ENCODE assay signal across 8 cellular contexts in the genomic region with DNA sequence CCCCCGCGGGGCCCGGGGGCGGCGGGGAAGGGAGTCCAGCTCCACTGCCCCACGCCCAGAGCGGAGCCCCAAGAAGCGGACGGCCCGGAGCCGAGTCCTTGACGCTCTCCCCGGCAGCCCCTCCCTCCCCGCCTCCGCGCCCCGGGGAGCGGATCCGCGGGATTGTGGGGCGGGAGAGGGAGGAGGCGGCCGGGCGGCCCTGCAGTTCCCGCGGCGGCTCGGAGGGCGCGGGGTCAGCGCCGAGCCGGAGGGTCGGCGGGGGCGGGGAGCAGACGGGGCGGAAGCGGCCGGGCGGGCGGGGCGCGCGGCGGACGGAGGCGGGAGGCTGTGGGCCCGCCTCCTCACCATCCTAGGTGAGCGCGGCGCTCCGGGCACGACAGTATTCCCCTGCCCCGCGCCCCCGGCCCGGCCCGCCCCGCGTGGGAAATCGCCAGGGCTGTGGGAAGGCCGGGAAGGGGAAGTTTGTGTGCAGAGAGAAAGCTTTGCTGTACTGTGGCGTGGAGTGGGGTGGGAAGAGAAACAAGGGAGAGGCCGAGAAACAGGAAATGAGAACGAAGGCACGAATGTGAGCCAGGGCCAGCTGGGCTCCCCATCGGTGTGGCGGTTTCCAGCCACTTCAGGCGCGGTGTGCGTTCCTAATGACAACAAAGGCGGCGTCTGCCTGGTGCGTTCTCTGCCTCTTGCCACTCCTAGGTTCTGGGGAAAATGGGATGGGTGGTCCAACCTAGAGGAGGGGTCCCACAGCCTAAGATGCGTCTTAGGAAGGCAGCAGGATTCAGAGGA. TPM values are rescaled to one million over a fixed set of nuclear protein-coding genes. Genes with fewer than 3 reads are reported as not detected.
A peak's percentile ranks its signal among the peaks of the same experiment; 100 is the strongest.
DNase-seq lines count a peak whose midpoint lies in the region; ATAC-seq and TF ChIP-seq lines count a peak whose summit lies in the region.

No MANE protein-coding gene starts in this region.

- no peaks in the 10 kb centered on the region for H3K27me3 ChIP-seq in AG04450 (ENCODE audit: control insufficient read depth, insufficient read depth, low read length)
- H3K27me3 ChIP-seq in duodenal mucosa (ENCODE audit: control insufficient read depth in 1 of 2, insufficient read depth in 2 of 2, low read length in 2 of 2): no peaks in the 10 kb centered on the region
- no peaks in the 10 kb centered on the region for H3K27me3 ChIP-seq in lung (ENCODE audit: control insufficient read depth, insufficient read depth)

- H3K4me1 Mint-ChIP-seq in activated CD4-positive, alpha-beta T cell treated with anti-CD3 and anti-CD28 coated beads, Interleukin-2, amount 10 ng/mL, durations not matched to agents 7 days and 5 days: peaks cover 19% of the 10 kb centered on the region

- TF ChIP-seq CTCF in AG04450 (IDR thresholded peaks at IDR 0.05; ENCODE audit: low read depth, low read length): no peak
- TF ChIP-seq CTCF in lung (IDR thresholded peaks at IDR 0.05; ENCODE audit: control extremely low read depth, extremely low read depth): no peak

- peaks cover 2% of the 10 kb centered on the region for H3K27me3 Mint-ChIP-seq in activated CD4-positive, alpha-beta T cell treated with anti-CD3 and anti-CD28 coated beads, Interleukin-2, amount 10 ng/mL, durations not matched to agents 7 days and 5 days

- H3K27ac ChIP-seq in AG04450 (ENCODE audit: low read depth, low read length) (peak overlapping the region; percentile 97), duodenal mucosa (ENCODE audit: low read depth, low read length) (peak overlapping the region; percentile 90), lung (ENCODE audit: low read depth in 1 of 2, low read length in 1 of 2) (peak overlapping the region; percentile 93 to 94)

- H3K36me3 ChIP-seq in duodenal mucosa (ENCODE audit: control insufficient read depth in 1 of 2, insufficient read depth in 2 of 2, low read length in 2 of 2) (no peaks in the 10 kb centered on the region), lung (ENCODE audit: control insufficient read depth in 2 of 2, insufficient read depth in 2 of 2, low read length in 2 of 2) (no peaks in the 10 kb centered on the region)

- peaks cover 3% of the 10 kb centered on the region; the same call in 1 of the 2 replicates for H3K9me3 ChIP-seq in AG04450 (ENCODE audit: control insufficient read depth, insufficient read depth, low read length)
- H3K9me3 ChIP-seq in duodenal mucosa (ENCODE audit: control insufficient read depth in 1 of 2, low read length in 2 of 2): no peaks in the 10 kb centered on the region
- H3K9me3 ChIP-seq in lung (ENCODE audit: control insufficient read depth in 2 of 2, insufficient read depth in 1 of 2, low read length in 1 of 2): no peaks in the 10 kb centered on the region

- peaks cover 14% of the 10 kb centered on the region for H3K36me3 Mint-ChIP-seq in activated CD4-positive, alpha-beta T cell treated with anti-CD3 and anti-CD28 coated beads, Interleukin-2, amount 10 ng/mL, durations not matched to agents 7 days and 5 days (ENCODE audit: low read depth)

- H3K27ac Mint-ChIP-seq in activated CD4-positive, alpha-beta T cell treated with anti-CD3 and anti-CD28 coated beads, Interleukin-2, amount 10 ng/mL, durations not matched to agents 7 days and 5 days: peak overlapping the region; percentile 80

- peak overlapping the region; percentile 55 to 63 for H3K9ac ChIP-seq in duodenal mucosa (ENCODE audit: low read depth in 1 of 2, low read length in 2 of 2)

- no peak overlapping the region for H3K4me3 Mint-ChIP-seq in activated CD4-positive, alpha-beta T cell treated with anti-CD3 and anti-CD28 coated beads, Interleukin-2, amount 10 ng/mL, durations not matched to agents 7 days and 5 days

- H3K4me3 ChIP-seq in AG04450 (ENCODE audit: low read depth, low read length) (peak overlapping the region; percentile 87), duodenal mucosa (ENCODE audit: low read depth in 1 of 2, low read length in 2 of 2) (peak overlapping the region; percentile 88 to 93), lung (peak overlapping the region; percentile 89)

- CTCF ChIA-PET in AG04450 (lab: Charles Lee): no interaction called here
- CTCF ChIA-PET in activated CD4-positive, alpha-beta T cell treated with anti-CD3 and anti-CD28 coated beads, Interleukin-2, amount 10 ng/mL, durations not matched to agents 7 days and 5 days (lab: Charles Lee): no interaction called here

- no peak for DNase-seq in AG04450 (ENCODE audit: low read depth, low spot score)
- DNase-seq in NCI-H2196 (lab: John Stamatoyannopoulos, UW; ENCODE audit: unreplicated experiment): peak; percentile 45
- peak; percentile 62 for DNase-seq in activated CD4-positive, alpha-beta T cell treated with anti-CD3 and anti-CD28 coated beads, Interleukin-2, amount 10 ng/mL, durations not matched to agents 7 days and 5 days
- DNase-seq in lung (ENCODE audit: low spot score): peak; percentile 53
- DNase-seq in stimulated activated CD8-positive, alpha-beta memory T cell treated with anti-CD3 and anti-CD28 coated beads, Interleukin-15, amount 100 ng/mL, for 1 hour (ENCODE audit: low read depth): peak; percentile 13

- POLR2A ChIA-PET in AG04450 (lab: Yijun Ruan, JAX): interaction anchor here (0.6 to 3.0 kb wide), 3 partner anchors 67 to 151 kb away, joined by 3 to 10 read pairs (median 3); no protein-coding TSS in a partner anchor
- POLR2A ChIA-PET in activated CD4-positive, alpha-beta T cell treated with anti-CD3 and anti-CD28 coated beads, Interleukin-2, amount 10 ng/mL, durations not matched to agents 7 days and 5 days (lab: Charles Lee): interaction anchor here (1.8 kb wide), 1 partner anchor 152 kb away, joined by 6 read pairs; no protein-coding TSS in a partner anchor

- H3K4me1 ChIP-seq in duodenal mucosa (ENCODE audit: control insufficient read depth in 1 of 2, insufficient read depth in 2 of 2, low read length in 2 of 2) (peaks cover 0 to 11% of the 10 kb centered on the region in 2 donors), lung (ENCODE audit: control insufficient read depth in 2 of 2, insufficient read depth in 2 of 2, low read length in 2 of 2) (peaks cover 3 to 10% of the 10 kb centered on the region in 2 donors)

- peak; percentile 36 for ATAC-seq in GM18858 (IDR thresholded peaks at IDR 0.05; ENCODE audit: unreplicated experiment)
- ATAC-seq in HG03039 (IDR thresholded peaks at IDR 0.05; ENCODE audit: unreplicated experiment): peak; percentile 41
- ATAC-seq in lung (ENCODE audit: insufficient read depth, low FRiP score): peak; percentile 67

- H3K9me3 Mint-ChIP-seq in activated CD4-positive, alpha-beta T cell treated with anti-CD3 and anti-CD28 coated beads, Interleukin-2, amount 10 ng/mL, durations not matched to agents 7 days and 5 days: no peaks in the 10 kb centered on the region

- 0 to 1% methylated on average over 35 to 76 of the region's 76 CpGs for WGBS in lung, 2 donors

RNA-seq across cellular contexts. Expression of a gene that starts 1.3 kb away (rescaled TPM):
- polyA plus RNA-seq in AG04450 (2011; rRNA removed) (29.3 and 29.4 TPM in 2 replicates), lung (under 1 TPM; 0.77 to 0.86 TPM)
- 152 and 184 TPM in 2 replicates for polyA minus RNA-seq in AG04450 (2011; rRNA and poly(A)+ RNA removed)
- 10 to 100 TPM; 33.6 to 44.3 TPM for total RNA-seq in activated CD4-positive, alpha-beta T cell treated with anti-CD3 and anti-CD28 coated beads, Interleukin-2, amount 10 ng/mL, durations not matched to agents 7 days and 5 days
- total RNA-seq in lung: 10 to 100 TPM in 1 of 2 donors, 1 to 10 TPM in 1; 8.8 to 26.8 TPM
